In the genomic region with DNA sequence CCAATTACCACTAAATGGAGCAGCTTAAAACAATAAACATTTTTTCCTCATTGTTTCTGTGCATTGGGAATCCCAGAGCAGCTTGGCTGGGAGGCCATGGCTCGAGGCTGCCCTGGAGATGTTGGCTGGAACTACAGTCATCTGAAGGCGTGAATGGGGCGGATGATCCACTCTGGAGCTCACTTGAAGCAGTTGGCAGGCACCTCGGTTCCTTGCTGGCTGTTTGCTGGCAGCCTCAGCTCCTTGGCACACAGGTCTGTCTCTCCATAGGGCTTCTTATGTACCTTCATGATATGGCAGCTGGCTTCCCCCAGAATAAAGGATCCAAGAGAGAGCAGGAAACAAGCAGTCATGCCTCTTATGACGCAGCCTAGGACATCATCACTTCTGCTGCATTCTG, we compare ENCODE assay signal across 16 cellular contexts.
DNase-seq lines count a peak whose midpoint lies in the region; ATAC-seq and TF ChIP-seq lines count a peak whose summit lies in the region.
"Had no signal": no experiment of that assay in that cellular context is flagged by ENCODE, and none has a peak within 500 bp of the region (broad histone marks: within the 10 kb centered on the region; RNA-seq: fewer than 3 reads in every experiment).

No MANE protein-coding gene starts in this region.

- no peak overlapping the region for H3K4me2 ChIP-seq in trophoblast cell (ENCODE audit: low read length)
- H3K4me2 ChIP-seq: BLaER1 treated with 17β-estradiol and CSF1 and Interleukin-3, amounts not matched to agents 10 nM and 100 nM had no signal

- TF ChIP-seq POLR2A in esophagus muscularis mucosa (IDR thresholded peaks at IDR 0.05; ENCODE audit: low read depth) = no peak
- no peak for TF ChIP-seq POLR2A in GM18505 (IDR thresholded peaks at IDR 0.05; ENCODE audit: borderline replicate concordance, extremely low read depth, insufficient read depth, insufficient read length)

- DNase-seq in Ammon's horn (ENCODE audit: low spot score) (peak; percentile 45), NCI-H69 (lab: John Stamatoyannopoulos, UW) (peak; percentile 57), esophagus muscularis mucosa (ENCODE audit: extremely low spot score) (peak; percentile 68), trophoblast cell (no peak), KG1 (lab: John Stamatoyannopoulos, UW) (no peak)
- DNase-seq in activated naive CD4-positive, alpha-beta T cell treated with anti-CD3 and anti-CD28 coated beads, Interleukin-2, amount 50 U/mL, for 72 hours (ENCODE audit: low spot score in 2 of 2) = no peak
- DNase-seq: CD8-positive, alpha-beta memory T cell; Kasumi-1; NCI-H1105; NCI-H1694 treated with DMSO at 0.1 percent for 48 hours; NCI-H345; NK-92 treated with Interleukin-12 subunit alpha and Interleukin-12 subunit beta, amount 100 ng/mL, for 24 hours; SHP77 had no signal

- H3K23ac ChIP-seq in trophoblast cell (ENCODE audit: low read length) = no peak overlapping the region

- H3K36me3 ChIP-seq in esophagus muscularis mucosa = no peaks in the 10 kb centered on the region
- H3K36me3 ChIP-seq in trophoblast cell (ENCODE audit: control insufficient read depth in 1 of 2, insufficient read depth in 2 of 2, low read length in 2 of 2) = peaks cover 0 to 2% of the 10 kb centered on the region in 2 experiments

- no peak for TF ChIP-seq CTCF in esophagus muscularis mucosa (IDR thresholded peaks at IDR 0.05)

- H3K79me1 ChIP-seq in trophoblast cell (ENCODE audit: low read length) = peaks cover 51% of the 10 kb centered on the region

- no peak overlapping the region for H2AFZ ChIP-seq in trophoblast cell (ENCODE audit: insufficient read depth, low read length, poor library complexity)

- H3K4me1 ChIP-seq in esophagus muscularis mucosa (no peaks in the 10 kb centered on the region), trophoblast cell (ENCODE audit: control insufficient read depth in 1 of 2, insufficient read depth in 2 of 2, low read length in 2 of 2) (peaks cover 33 to 48% of the 10 kb centered on the region in 2 experiments)

- 79% methylated on average over 2 of the region's 5 CpGs for WGBS in esophagus muscularis mucosa
- WGBS in trophoblast cell (ENCODE audit: extremely low coverage, insufficient coverage, insufficient read length) = no CpG with 5 or more reads among the region's 5 CpGs

- peak overlapping the region; percentile 50 for H3K18ac ChIP-seq in trophoblast cell (ENCODE audit: low read length)

- no peaks in the 10 kb centered on the region for H3K36me3 Mint-ChIP-seq in activated naive CD4-positive, alpha-beta T cell treated with anti-CD3 and anti-CD28 coated beads, Interleukin-2, amount 50 U/mL, for 72 hours
- H3K36me3 Mint-ChIP-seq: CD8-positive, alpha-beta memory T cell had no signal

- H3K9ac ChIP-seq in trophoblast cell (ENCODE audit: low read length) = no peak overlapping the region
- H3K9ac ChIP-seq: BLaER1 treated with 17β-estradiol and CSF1 and Interleukin-3, amounts not matched to agents 10 nM and 100 nM had no signal

- H4K91ac ChIP-seq in trophoblast cell (ENCODE audit: low read depth, low read length) = peak overlapping the region; percentile 86

- H2BK5ac ChIP-seq in trophoblast cell (ENCODE audit: low read depth, low read length, poor library complexity) = peak overlapping the region; percentile 44

- H3K27me3 ChIP-seq in esophagus muscularis mucosa (no peaks in the 10 kb centered on the region), trophoblast cell (ENCODE audit: insufficient read depth, low read length) (no peaks in the 10 kb centered on the region)
- H3K27me3 ChIP-seq: BLaER1 treated with 17β-estradiol and CSF1 and Interleukin-3, amounts not matched to agents 10 nM and 100 nM had no signal

- H3K4me3 ChIP-seq in esophagus muscularis mucosa = no peak overlapping the region
- H3K4me3 ChIP-seq in trophoblast cell (ENCODE audit: low read depth, low read length) = no peak overlapping the region
- H3K4me3 ChIP-seq: BLaER1 treated with 17β-estradiol and CSF1 and Interleukin-3, amounts not matched to agents 10 nM and 100 nM had no signal

- peak overlapping the region; percentile 23 for H3K14ac ChIP-seq in trophoblast cell (ENCODE audit: low read length)

- H2BK120ac ChIP-seq in trophoblast cell (ENCODE audit: insufficient read depth, low read length, poor library complexity) = peak overlapping the region; percentile 65

- peak overlapping the region; percentile 28 for H2AK5ac ChIP-seq in trophoblast cell (ENCODE audit: low read length)

- H3K9me3 ChIP-seq in esophagus muscularis mucosa (peaks cover 0 to 5% (median 2%) of the 10 kb centered on the region in 4 donors), trophoblast cell (ENCODE audit: insufficient read depth, low read depth, low read length) (peaks cover 2% of the 10 kb centered on the region)

- H3K27ac ChIP-seq in esophagus muscularis mucosa (replicated peaks in 1 of 4) = no peak overlapping the region
- peak overlapping the region; percentile 93 for H3K27ac ChIP-seq in trophoblast cell (ENCODE audit: low read depth, low read length)
- H3K27ac ChIP-seq: BLaER1 treated with 17β-estradiol and CSF1 and Interleukin-3, amounts not matched to agents 10 nM and 100 nM had no signal

- intact Hi-C loops in esophagus muscularis mucosa (cut with DNase I) = no loop called here

- peak overlapping the region; percentile 4 for H3K4ac ChIP-seq in trophoblast cell (ENCODE audit: low read depth, low read length)

- no peak overlapping the region for H4K12ac ChIP-seq in trophoblast cell (ENCODE audit: low read depth, low read length)

- H4K8ac ChIP-seq in trophoblast cell (ENCODE audit: low read depth, low read length) = peak overlapping the region; percentile 12

- no peaks in the 10 kb centered on the region for H3K9me3 Mint-ChIP-seq in activated naive CD4-positive, alpha-beta T cell treated with anti-CD3 and anti-CD28 coated beads, Interleukin-2, amount 50 U/mL, for 72 hours
- H3K9me3 Mint-ChIP-seq: CD8-positive, alpha-beta memory T cell had no signal

- TF ChIP-seq EP300 in esophagus muscularis mucosa (IDR thresholded peaks at IDR 0.05) = no peak

- no peak overlapping the region for H3K27ac Mint-ChIP-seq in activated naive CD4-positive, alpha-beta T cell treated with anti-CD3 and anti-CD28 coated beads, Interleukin-2, amount 50 U/mL, for 72 hours
- H3K27ac Mint-ChIP-seq: CD8-positive, alpha-beta memory T cell had no signal

- peaks cover 3% of the 10 kb centered on the region for H3K79me2 ChIP-seq in trophoblast cell (ENCODE audit: control insufficient read depth, insufficient read depth, low read length, poor library complexity)

- no peak for ATAC-seq in activated naive CD4-positive, alpha-beta T cell treated with anti-CD3 and anti-CD28 coated beads, Interleukin-2, amount 50 U/mL, for 72 hours
- ATAC-seq in HG02973 (IDR thresholded peaks at IDR 0.05; ENCODE audit: unreplicated experiment) = no peak
- ATAC-seq in GM18505 (IDR thresholded peaks at IDR 0.05; ENCODE audit: unreplicated experiment) = no peak

- H2BK12ac ChIP-seq in trophoblast cell (ENCODE audit: low read length) = peak overlapping the region; percentile 87

Comparison
In these comparisons a context has a peak if more than half of its experiments do, and no peak if none do; other contexts are left out.
1. DNase-seq: peak in Ammon's horn (single experiment), NCI-H69 (single experiment) and esophagus muscularis mucosa (single experiment); none in trophoblast cell (0 of 2), KG1 (single experiment) and activated naive CD4-positive, alpha-beta T cell treated with anti-CD3 and anti-CD28 coated beads, Interleukin-2, amount 50 U/mL, for 72 hours (0 of 2).